8 cellular contexts compared by ENCODE assay signal in genomic region chr10:98028168-98028770, GRCh38. TPM values are rescaled to one million over a fixed set of nuclear protein-coding genes. Genes with fewer than 3 reads are reported as not detected.
DNase-seq lines count a peak whose midpoint lies in the region; ATAC-seq and TF ChIP-seq lines count a peak whose summit lies in the region.

No MANE protein-coding gene starts in this region.

- H3K27ac Mint-ChIP-seq in CD4-positive, alpha-beta memory T cell, result no peak overlapping the region
- no peak overlapping the region for H3K27ac Mint-ChIP-seq in GM23338
- H3K27ac Mint-ChIP-seq in endothelial cell (ENCODE audit: unreplicated experiment), result no peak overlapping the region
- H3K27ac Mint-ChIP-seq in naive B cell, result peak overlapping the region in 1 of 6 donors; percentile 17
- no peak overlapping the region for H3K27ac Mint-ChIP-seq in stimulated activated naive B cell treated with anti-CD40 and anti-IgM and Interleukin-4, amounts not matched to agents 10 μg/mL and 1 μg/mL and 100 μg/mL, for 72 hours

- no peak overlapping the region for H3K4me2 ChIP-seq in GM23338

- H3K9me3 ChIP-seq in CD4-positive, alpha-beta memory T cell (ENCODE audit: control insufficient read depth in 1 of 2, low read length in 2 of 2), result no peaks in the 10 kb centered on the region

- H3K4me3 Mint-ChIP-seq in CD4-positive, alpha-beta memory T cell, result peak overlapping the region in 4 of 8 donors; percentile 4 to 73 (median 15)
- H3K4me3 Mint-ChIP-seq in GM23338 (peak overlapping the region; percentile 29; the same call in 1 of the 3 replicates), endothelial cell (ENCODE audit: unreplicated experiment) (peak overlapping the region; percentile 31), naive B cell (peak overlapping the region in 3 of 8 donors; percentile 23 to 61 (median 29))
- no peak overlapping the region for H3K4me3 Mint-ChIP-seq in stimulated activated naive B cell treated with anti-CD40 and anti-IgM and Interleukin-4, amounts not matched to agents 10 μg/mL and 1 μg/mL and 100 μg/mL, for 72 hours

- H3K4me1 Mint-ChIP-seq in CD4-positive, alpha-beta memory T cell, result peaks cover 2 to 20% (median 7%) of the 10 kb centered on the region in 4 donors
- H3K4me1 Mint-ChIP-seq in GM23338 (peaks cover 23% of the 10 kb centered on the region), endothelial cell (ENCODE audit: unreplicated experiment) (peaks cover 6% of the 10 kb centered on the region), naive B cell (peaks cover 5 to 21% (median 6%) of the 10 kb centered on the region in 3 donors)
- peaks cover 2 to 12% of the 10 kb centered on the region in 2 donors for H3K4me1 Mint-ChIP-seq in stimulated activated naive B cell treated with anti-CD40 and anti-IgM and Interleukin-4, amounts not matched to agents 10 μg/mL and 1 μg/mL and 100 μg/mL, for 72 hours

- H3K79me2 ChIP-seq in GM23338 (replicated peaks; ENCODE audit: insufficient read depth), result no peaks in the 10 kb centered on the region

- H3K27ac ChIP-seq in CD4-positive, alpha-beta memory T cell (ENCODE audit: low read depth, low read length), result no peak overlapping the region
- no peak overlapping the region for H3K27ac ChIP-seq in GM23338 (ENCODE audit: low read depth)

- no peaks in the 10 kb centered on the region for H3K4me1 ChIP-seq in CD4-positive, alpha-beta memory T cell (ENCODE audit: insufficient read depth, low read length)
- peaks cover 13% of the 10 kb centered on the region; the same call in 1 of the 2 replicates for H3K4me1 ChIP-seq in GM23338 (ENCODE audit: insufficient read depth)

- H3K36me3 Mint-ChIP-seq in CD4-positive, alpha-beta memory T cell, result no peaks in the 10 kb centered on the region
- H3K36me3 Mint-ChIP-seq in GM23338 (ENCODE audit: low read depth), result no peaks in the 10 kb centered on the region
- no peaks in the 10 kb centered on the region for H3K36me3 Mint-ChIP-seq in endothelial cell (ENCODE audit: low read depth, unreplicated experiment)
- no peaks in the 10 kb centered on the region for H3K36me3 Mint-ChIP-seq in naive B cell
- no peaks in the 10 kb centered on the region for H3K36me3 Mint-ChIP-seq in stimulated activated naive B cell treated with anti-CD40 and anti-IgM and Interleukin-4, amounts not matched to agents 10 μg/mL and 1 μg/mL and 100 μg/mL, for 72 hours

- no peaks in the 10 kb centered on the region for H3F3A ChIP-seq in GM23338 (replicated peaks; ENCODE audit: low read depth)

- H3K27me3 Mint-ChIP-seq in CD4-positive, alpha-beta memory T cell, result peaks cover 43 to 48% of the 10 kb centered on the region in 2 donors
- H3K27me3 Mint-ChIP-seq in GM23338 (ENCODE audit: insufficient read depth, low read depth, poor library complexity) (peaks cover 54% of the 10 kb centered on the region), endothelial cell (ENCODE audit: unreplicated experiment) (peaks cover 9% of the 10 kb centered on the region), naive B cell (peaks cover 55 to 81% (median 68%) of the 10 kb centered on the region in 3 donors)
- H3K27me3 Mint-ChIP-seq in stimulated activated naive B cell treated with anti-CD40 and anti-IgM and Interleukin-4, amounts not matched to agents 10 μg/mL and 1 μg/mL and 100 μg/mL, for 72 hours, result peaks cover 68 to 73% of the 10 kb centered on the region in 2 donors

- H3K27me3 ChIP-seq in CD4-positive, alpha-beta memory T cell (ENCODE audit: insufficient read depth, low read length), result peaks cover 13% of the 10 kb centered on the region
- H3K27me3 ChIP-seq in GM23338 (ENCODE audit: insufficient read depth), result peaks cover 62% of the 10 kb centered on the region

- H3K36me3 ChIP-seq in CD4-positive, alpha-beta memory T cell (ENCODE audit: insufficient read depth, low read length), result no peaks in the 10 kb centered on the region
- no peaks in the 10 kb centered on the region for H3K36me3 ChIP-seq in GM23338 (ENCODE audit: insufficient read depth)

- CTCF ChIA-PET in CD4-positive, alpha-beta memory T cell (lab: Charles Lee; ENCODE audit: partially characterized antibody), result interaction anchor here (0.8 to 3.7 kb wide), 12 partner anchors 9 to 238 kb away, joined by 3 to 34 read pairs (median 4); no protein-coding TSS in a partner anchor

- intact Hi-C loops in CD4-positive, alpha-beta memory T cell (cut with micrococcal nuclease), result no loop called here

- POLR2A ChIA-PET in CD4-positive, alpha-beta memory T cell (lab: Charles Lee; ENCODE audit: partially characterized antibody), result no interaction called here

- no peak overlapping the region for H3K4me3 ChIP-seq in CD4-positive, alpha-beta memory T cell (ENCODE audit: low read length in 2 of 2)
- no peak overlapping the region for H3K4me3 ChIP-seq in GM23338

- DNase-seq in CD4-positive, alpha-beta memory T cell, result peak; percentile 34 to 48 (median 45)
- DNase-seq in GM23338 (ENCODE audit: low spot score) (peak; percentile 91), NCI-H510A (lab: John Stamatoyannopoulos, UW) (peak; percentile 50), endothelial cell (ENCODE audit: low spot score) (peak; percentile 86), naive B cell (peak; percentile 3), amniotic stem cell (lab: John Stamatoyannopoulos, UW) (no peak)
- DNase-seq in activated CD8-positive, alpha-beta memory T cell treated with anti-CD3 and anti-CD28 coated beads for 24 hours, result peak; percentile 78
- DNase-seq in stimulated activated naive B cell treated with anti-CD40 and anti-IgM and Interleukin-4, amounts not matched to agents 10 μg/mL and 1 μg/mL and 100 μg/mL, for 72 hours, result peak; percentile 24

- TF ChIP-seq CTCF in GM23338 (conservative IDR thresholded peaks at IDR 0.05; ENCODE audit: low read depth in 2 of 2) (peak; percentile 85 to 96), endothelial cell (IDR thresholded peaks at IDR 0.05; ENCODE audit: unreplicated experiment) (peak; percentile 97)

- no peak overlapping the region for H2AFZ ChIP-seq in GM23338

- H4K20me1 ChIP-seq in GM23338 (replicated peaks; ENCODE audit: insufficient read depth), result peaks cover 17% of the 10 kb centered on the region

- ATAC-seq in GM23338 (peak; percentile 47), naive B cell (ENCODE audit: low read depth in 2 of 2) (peak; percentile 30 to 35)
- peak; percentile 77 to 82 for ATAC-seq in stimulated activated naive B cell treated with anti-CD40 and anti-IgM and Interleukin-4, amounts not matched to agents 10 μg/mL and 1 μg/mL and 100 μg/mL, for 72 hours (replicated peaks)

- H3K9me2 ChIP-seq in GM23338 (ENCODE audit: insufficient read depth), result no peaks in the 10 kb centered on the region

- H3K9me3 Mint-ChIP-seq in CD4-positive, alpha-beta memory T cell, result peaks cover 0 to 4% (median 0%) of the 10 kb centered on the region in 8 donors
- H3K9me3 Mint-ChIP-seq in GM23338 (no peaks in the 10 kb centered on the region), endothelial cell (ENCODE audit: unreplicated experiment) (no peaks in the 10 kb centered on the region), naive B cell (no peaks in the 10 kb centered on the region)
- no peaks in the 10 kb centered on the region for H3K9me3 Mint-ChIP-seq in stimulated activated naive B cell treated with anti-CD40 and anti-IgM and Interleukin-4, amounts not matched to agents 10 μg/mL and 1 μg/mL and 100 μg/mL, for 72 hours

TF ChIP-seq in GM23338, 12 proteins besides CTCF, POLR2A, EP300 and RAD21 (continues in another document):
- TF ChIP-seq ZNF331 (CRISPR knock-in tag; IDR thresholded peaks at IDR 0.05; ENCODE audit: low read depth) (no peak), EZH2phosphoT487 (IDR thresholded peaks at IDR 0.05; ENCODE audit: unreplicated experiment) (peak; percentile 26), ZNF114 (CRISPR knock-in tag; IDR thresholded peaks at IDR 0.05) (no peak), EZH2 (IDR thresholded peaks at IDR 0.05; ENCODE audit: low read depth, unreplicated experiment) (peak; percentile 53), JUNB (IDR thresholded peaks at IDR 0.05; ENCODE audit: unreplicated experiment) (no peak)

RNA-seq across cellular contexts. Expression of gene CRTAC1, which starts 2.2 kb away (rescaled TPM):
- total RNA-seq in CD4-positive, alpha-beta memory T cell, result not detected
- polyA plus RNA-seq in CD4-positive, alpha-beta memory T cell, result not detected
- 0.74 and 1.2 TPM in 2 replicates for total RNA-seq in GM23338 (2014; rRNA removed; shearing (Covaris generic))
- polyA plus RNA-seq in GM23338 (2016; fragmentation: Nextera tagmentation; extraction: Ambion mirVana) (0.47 and 0.63 TPM in 2 replicates), naive B cell (ENCODE audit: low read depth in 6 of 6) (not detected)
- total RNA-seq in endothelial cell (ENCODE audit: unreplicated experiment), result 37.3 TPM

Comparison
In these comparisons a context has a peak if more than half of its experiments do, and no peak if none do; other contexts are left out.
1. H3K4me3 Mint-ChIP-seq: peak in GM23338 (single experiment) and endothelial cell (single experiment); none in stimulated activated naive B cell treated with anti-CD40 and anti-IgM and Interleukin-4, amounts not matched to agents 10 μg/mL and 1 μg/mL and 100 μg/mL, for 72 hours (0 of 2).
2. RNA of gene CRTAC1, which starts 2.2 kb away (total RNA-seq): 37.3 TPM in endothelial cell (single experiment); 0.74 to 1.2 TPM in GM23338 and not detected in CD4-positive, alpha-beta memory T cell; every median in the first group is over 10 times any median in the second.
3. Peak in every context shown above with its lines, with median percentiles within 50 percentile points of each other: ATAC-seq.